24 cellular contexts compared by ENCODE assay signal in the genomic region with DNA sequence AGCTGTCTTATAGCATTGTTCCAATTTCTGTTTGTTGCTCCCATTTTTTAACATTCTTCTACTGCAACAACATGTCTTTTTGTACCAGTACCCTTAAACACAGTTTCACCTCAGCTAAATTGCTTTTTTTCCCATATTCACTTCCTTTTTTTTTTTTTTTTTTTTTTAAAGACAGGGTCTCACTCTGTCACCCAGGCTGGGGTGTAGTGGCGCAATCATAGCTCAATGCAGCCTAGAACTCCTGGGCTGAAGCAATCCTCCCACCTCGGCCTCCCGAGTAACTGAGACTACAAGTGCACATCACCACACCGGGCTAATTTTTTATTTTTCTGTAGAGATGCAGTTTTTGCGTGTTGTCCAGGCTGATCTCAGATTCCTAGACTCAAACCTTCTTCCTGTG.
"Had no signal": no experiment of that assay in that cellular context is flagged by ENCODE, and none has a peak within 500 bp of the region (broad histone marks: within the 10 kb centered on the region; RNA-seq: fewer than 3 reads in every experiment).

No MANE protein-coding gene starts in this region.

- H3K27me3 ChIP-seq: esophagus squamous epithelium, gastroesophageal sphincter, neural progenitor cell, pancreas, tibial artery, upper lobe of left lung, vagina had no signal

- H3K4me3 ChIP-seq: esophagus squamous epithelium, gastroesophageal sphincter, left ventricle myocardium inferior, lower lobe of right lung, neural progenitor cell, pancreas, smooth muscle cell, tibial artery, upper lobe of left lung, vagina had no signal

- H3K4me2 ChIP-seq: neural progenitor cell, smooth muscle cell had no signal

- H3K36me3 ChIP-seq: vagina had no signal

- H3K4me3 Mint-ChIP-seq: dendritic cell treated with granulocyte-macrophage colony-stimulating factor and Interleukin-4, amounts not matched to agents 40 ng/mL and 50 ng/mL, for 4 days; immature natural killer cell; memory B cell; mesothelial cell of epicardium; natural killer cell treated with Interleukin-12 subunit alpha and Interleukin-12 subunit beta and Interleukin-15 and Interleukin-18, amount 100 ng/mL, for 72 hours; neural progenitor cell; stimulated activated effector memory CD8-positive, alpha-beta T cell treated with anti-CD3 and anti-CD28 coated beads, Interleukin-12 subunit alpha, Interleukin-12 subunit beta, amount 100 ng/mL, for 72 hours; stimulated activated naive CD8-positive, alpha-beta T cell treated with anti-CD3 and anti-CD28 coated beads, Interleukin-15, Interleukin-2, amounts not matched to agents 100 ng/mL and 50 ng/mL, for 24 hours had no signal

- ATAC-seq: gastroesophageal sphincter; left cardiac atrium; lower lobe of right lung; natural killer cell treated with Interleukin-12 subunit alpha and Interleukin-12 subunit beta and Interleukin-15 and Interleukin-18, amount 100 ng/mL, for 72 hours; pancreas; right cardiac atrium; stimulated activated effector memory CD8-positive, alpha-beta T cell treated with anti-CD3 and anti-CD28 coated beads, Interleukin-12 subunit alpha, Interleukin-12 subunit beta, amount 100 ng/mL, for 72 hours had no signal

- H2AFZ ChIP-seq: neural progenitor cell had no signal

- DNase-seq: esophagus squamous epithelium; foreskin fibroblast; immature natural killer cell; left cardiac atrium; left ventricle myocardium inferior; lower lobe of right lung; nucleus accumbens; pancreas; stimulated activated CD4-positive, alpha-beta T cell treated with anti-CD3 and anti-CD28 coated beads, Interleukin-2, amount 100 ng/mL, for 48 hours; stimulated activated CD8-positive, alpha-beta memory T cell treated with anti-CD3 and anti-CD28 coated beads, Interleukin-4, amount 100 ng/mL, for 48 hours; tibial artery; upper lobe of left lung had no signal

- H3K9me3 ChIP-seq: esophagus squamous epithelium, gastroesophageal sphincter, left ventricle myocardium inferior, lower lobe of right lung, pancreas, tibial artery, upper lobe of left lung, vagina had no signal

- H3K9me3 Mint-ChIP-seq: dendritic cell treated with granulocyte-macrophage colony-stimulating factor and Interleukin-4, amounts not matched to agents 40 ng/mL and 50 ng/mL, for 4 days; immature natural killer cell; memory B cell; mesothelial cell of epicardium; natural killer cell treated with Interleukin-12 subunit alpha and Interleukin-12 subunit beta and Interleukin-15 and Interleukin-18, amount 100 ng/mL, for 72 hours; neural progenitor cell; stimulated activated effector memory CD8-positive, alpha-beta T cell treated with anti-CD3 and anti-CD28 coated beads, Interleukin-12 subunit alpha, Interleukin-12 subunit beta, amount 100 ng/mL, for 72 hours; stimulated activated naive CD8-positive, alpha-beta T cell treated with anti-CD3 and anti-CD28 coated beads, Interleukin-15, Interleukin-2, amounts not matched to agents 100 ng/mL and 50 ng/mL, for 24 hours had no signal

- H3K27ac ChIP-seq: esophagus squamous epithelium, gastroesophageal sphincter, left ventricle myocardium inferior, lower lobe of right lung, neural progenitor cell, pancreas, tibial artery, upper lobe of left lung, vagina had no signal

- H3K27me3 Mint-ChIP-seq: dendritic cell treated with granulocyte-macrophage colony-stimulating factor and Interleukin-4, amounts not matched to agents 40 ng/mL and 50 ng/mL, for 4 days; memory B cell; natural killer cell treated with Interleukin-12 subunit alpha and Interleukin-12 subunit beta and Interleukin-15 and Interleukin-18, amount 100 ng/mL, for 72 hours; progenitor cell of endocrine pancreas; stimulated activated naive CD8-positive, alpha-beta T cell treated with anti-CD3 and anti-CD28 coated beads, Interleukin-15, Interleukin-2, amounts not matched to agents 100 ng/mL and 50 ng/mL, for 24 hours had no signal

- H3K4me1 ChIP-seq: esophagus squamous epithelium, gastroesophageal sphincter, left ventricle myocardium inferior, lower lobe of right lung, neural progenitor cell, pancreas, tibial artery, upper lobe of left lung, vagina had no signal

- H3K4me1 Mint-ChIP-seq: memory B cell; mesothelial cell of epicardium; neural progenitor cell; stimulated activated effector memory CD8-positive, alpha-beta T cell treated with anti-CD3 and anti-CD28 coated beads, Interleukin-12 subunit alpha, Interleukin-12 subunit beta, amount 100 ng/mL, for 72 hours had no signal

- H3K27ac Mint-ChIP-seq: dendritic cell treated with granulocyte-macrophage colony-stimulating factor and Interleukin-4, amounts not matched to agents 40 ng/mL and 50 ng/mL, for 4 days; memory B cell; mesothelial cell of epicardium; natural killer cell treated with Interleukin-12 subunit alpha and Interleukin-12 subunit beta and Interleukin-15 and Interleukin-18, amount 100 ng/mL, for 72 hours; neural progenitor cell; progenitor cell of endocrine pancreas; stimulated activated effector memory CD8-positive, alpha-beta T cell treated with anti-CD3 and anti-CD28 coated beads, Interleukin-12 subunit alpha, Interleukin-12 subunit beta, amount 100 ng/mL, for 72 hours; stimulated activated naive CD8-positive, alpha-beta T cell treated with anti-CD3 and anti-CD28 coated beads, Interleukin-15, Interleukin-2, amounts not matched to agents 100 ng/mL and 50 ng/mL, for 24 hours had no signal
